ENCODE assay signal across 19 cellular contexts in the genomic region with DNA sequence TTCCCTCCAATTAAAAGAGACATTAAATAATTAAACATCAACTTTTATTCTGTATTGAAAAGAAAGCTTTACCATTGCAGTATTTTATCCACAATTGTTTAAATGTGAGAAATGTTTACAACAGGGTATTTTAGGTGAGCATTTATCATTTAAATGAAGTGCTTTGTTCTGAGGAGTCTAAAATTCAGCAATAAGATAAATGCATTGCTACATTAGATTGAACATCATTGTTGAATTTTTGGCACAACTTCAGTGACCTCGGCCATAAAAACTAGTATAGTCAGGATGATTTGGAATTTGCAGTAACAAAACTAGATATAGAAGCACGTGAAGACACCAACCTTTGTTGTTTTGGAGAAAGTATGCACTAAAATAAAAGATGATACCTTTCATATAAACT.
DNase-seq lines count a peak whose midpoint lies in the region; ATAC-seq, FAIRE-seq and TF ChIP-seq lines count a peak whose summit lies in the region.
"Had no signal": no experiment of that assay in that cellular context is flagged by ENCODE, and none has a peak within 500 bp of the region (broad histone marks: within the 10 kb centered on the region; RNA-seq: fewer than 3 reads in every experiment).

No MANE protein-coding gene starts in this region.

- no peak overlapping the region for H3K27ac Mint-ChIP-seq in activated CD4-positive, alpha-beta T cell treated with anti-CD3 and anti-CD28 coated beads, Interleukin-2, amount 10 ng/mL, durations not matched to agents 24 days and 14 days
- H3K27ac Mint-ChIP-seq: progenitor cell of endocrine pancreas; stimulated activated memory B cell treated with anti-CD40 and anti-IgM and Interleukin-4, amounts not matched to agents 10 μg/mL and 1 μg/mL and 100 μg/mL, for 72 hours had no signal

- no peaks in the 10 kb centered on the region for H3K9me3 Mint-ChIP-seq in activated CD4-positive, alpha-beta T cell treated with anti-CD3 and anti-CD28 coated beads, Interleukin-2, amount 10 ng/mL, durations not matched to agents 24 days and 14 days
- H3K9me3 Mint-ChIP-seq: stimulated activated memory B cell treated with anti-CD40 and anti-IgM and Interleukin-4, amounts not matched to agents 10 μg/mL and 1 μg/mL and 100 μg/mL, for 72 hours had no signal

- DNase-seq in LNCaP clone FGC (ENCODE audit: low read depth) (no peak), coronary artery (ENCODE audit: low spot score) (no peak), midbrain (lab: John Stamatoyannopoulos, UW) (peak; percentile 12), GM12892 (ENCODE audit: insufficient read length) (no peak), SW480 (ENCODE audit: low spot score) (no peak)
- DNase-seq in activated CD4-positive, alpha-beta T cell treated with anti-CD3 and anti-CD28 coated beads, Interleukin-2, amount 10 ng/mL, durations not matched to agents 24 days and 14 days, result no peak
- DNase-seq: activated CD4-positive, alpha-beta T cell treated with anti-CD3 and anti-CD28 coated beads, Interleukin-2, amount 50 U/mL, for 4 hours; brain microvascular endothelial cell; mucosa of descending colon; NCI-H69; SHP77 treated with DMSO at 0.1 percent for 48 hours; stimulated activated CD4-positive, alpha-beta T cell treated with anti-CD3 and anti-CD28 coated beads, Interleukin-4, amount 100 ng/mL, for 4 hours; T-helper 9 cell had no signal

- no peak for TF ChIP-seq CTCF in 22Rv1 (IDR thresholded peaks at IDR 0.05)
- TF ChIP-seq CTCF in LNCaP clone FGC (IDR thresholded peaks at IDR 0.05; ENCODE audit: control insufficient read depth, extremely low read depth, insufficient read depth), result no peak
- TF ChIP-seq CTCF in coronary artery (IDR thresholded peaks at IDR 0.05), result no peak

- H3K27ac ChIP-seq in 22Rv1, result peak overlapping the region; percentile 98
- H3K27ac ChIP-seq in coronary artery, result peak overlapping the region; percentile 26 to 65
- H3K27ac ChIP-seq: BLaER1, brain microvascular endothelial cell had no signal

- FAIRE-seq in GM12892 (lab: Jason Lieb, UNC), result no peak
- FAIRE-seq: GM19239 had no signal

- no peaks in the 10 kb centered on the region for H3K4me1 Mint-ChIP-seq in activated CD4-positive, alpha-beta T cell treated with anti-CD3 and anti-CD28 coated beads, Interleukin-2, amount 10 ng/mL, durations not matched to agents 24 days and 14 days
- H3K4me1 Mint-ChIP-seq: stimulated activated memory B cell treated with anti-CD40 and anti-IgM and Interleukin-4, amounts not matched to agents 10 μg/mL and 1 μg/mL and 100 μg/mL, for 72 hours had no signal

- intact Hi-C loops in activated CD4-positive, alpha-beta T cell treated with anti-CD3 and anti-CD28 coated beads, Interleukin-2, amount 10 ng/mL, durations not matched to agents 24 days and 14 days (cut with micrococcal nuclease), result no loop called here

- no peak for TF ChIP-seq POLR2A in GM12892 (IDR thresholded peaks at IDR 0.05; ENCODE audit: low read depth, low read length)

- H3K27me3 Mint-ChIP-seq in activated CD4-positive, alpha-beta T cell treated with anti-CD3 and anti-CD28 coated beads, Interleukin-2, amount 10 ng/mL, durations not matched to agents 24 days and 14 days, result no peaks in the 10 kb centered on the region
- H3K27me3 Mint-ChIP-seq: progenitor cell of endocrine pancreas; stimulated activated memory B cell treated with anti-CD40 and anti-IgM and Interleukin-4, amounts not matched to agents 10 μg/mL and 1 μg/mL and 100 μg/mL, for 72 hours had no signal

- no peaks in the 10 kb centered on the region for H3K36me3 Mint-ChIP-seq in activated CD4-positive, alpha-beta T cell treated with anti-CD3 and anti-CD28 coated beads, Interleukin-2, amount 10 ng/mL, durations not matched to agents 24 days and 14 days (ENCODE audit: low read depth)
- H3K36me3 Mint-ChIP-seq: stimulated activated memory B cell treated with anti-CD40 and anti-IgM and Interleukin-4, amounts not matched to agents 10 μg/mL and 1 μg/mL and 100 μg/mL, for 72 hours had no signal

- H3K4me3 Mint-ChIP-seq in activated CD4-positive, alpha-beta T cell treated with anti-CD3 and anti-CD28 coated beads, Interleukin-2, amount 10 ng/mL, durations not matched to agents 24 days and 14 days, result no peak overlapping the region
- H3K4me3 Mint-ChIP-seq: stimulated activated memory B cell treated with anti-CD40 and anti-IgM and Interleukin-4, amounts not matched to agents 10 μg/mL and 1 μg/mL and 100 μg/mL, for 72 hours had no signal

- no peak for ATAC-seq in HG02870 (IDR thresholded peaks at IDR 0.05; ENCODE audit: unreplicated experiment)
- ATAC-seq: mucosa of descending colon; stimulated activated memory B cell treated with anti-CD40 and anti-IgM and Interleukin-4, amounts not matched to agents 10 μg/mL and 1 μg/mL and 100 μg/mL, for 72 hours had no signal

- H3K4me3 ChIP-seq in LNCaP clone FGC (ENCODE audit: low read depth, low read length) (peak overlapping the region; percentile 48), coronary artery (peak overlapping the region; percentile 64)
- H3K4me3 ChIP-seq: BLaER1, mucosa of descending colon had no signal
